ENCODE assay signal across 18 cellular contexts in the genomic region with DNA sequence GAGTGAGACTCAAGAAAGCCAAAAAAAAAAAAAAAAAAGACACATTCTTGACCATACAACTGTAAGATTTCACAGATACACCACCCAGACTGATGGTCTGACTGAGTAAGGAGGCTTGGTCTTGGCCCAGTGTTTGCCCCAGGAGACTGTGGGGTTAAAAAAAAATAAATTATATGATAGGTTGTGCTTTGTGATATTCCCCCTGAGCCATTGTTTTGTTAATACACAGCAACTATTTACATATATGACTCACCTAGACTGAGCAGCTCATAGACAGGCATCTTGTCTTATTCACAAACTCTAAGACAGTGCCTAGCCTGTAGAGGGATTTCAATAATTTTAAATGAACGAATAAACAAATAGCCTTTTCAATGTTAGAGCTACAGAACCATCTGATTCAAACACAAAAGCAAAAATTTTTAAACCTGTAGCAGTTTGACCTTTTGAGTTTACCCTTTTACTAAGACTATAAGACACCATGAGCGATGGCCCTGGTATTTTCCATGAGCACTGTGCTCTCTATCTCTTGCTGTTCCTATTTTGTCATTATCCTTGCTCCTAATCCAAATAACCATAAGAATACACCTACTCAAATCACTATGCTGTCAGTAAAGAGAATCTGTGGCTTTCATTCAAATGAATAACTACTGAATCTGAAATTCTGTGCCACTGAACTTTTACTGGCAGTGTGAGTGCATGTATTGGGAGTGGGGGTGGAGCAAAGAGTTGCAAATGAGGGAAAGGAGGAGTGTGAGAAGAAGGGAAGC.
DNase-seq lines count a peak whose midpoint lies in the region; ATAC-seq lines count a peak whose summit lies in the region.
"Had no signal": no experiment of that assay in that cellular context is flagged by ENCODE, and none has a peak within 500 bp of the region (broad histone marks: within the 10 kb centered on the region; RNA-seq: fewer than 3 reads in every experiment).

No MANE protein-coding gene starts in this region.

- H3K27ac ChIP-seq in ACC112 (ENCODE audit: low read depth, low read length), result peak overlapping the region; percentile 64
- H3K27ac ChIP-seq: cardiac muscle cell, spleen had no signal

- ATAC-seq in HG02885 (IDR thresholded peaks at IDR 0.05; ENCODE audit: poor library complexity, unreplicated experiment) (no peak), left lobe of liver (no peak)
- ATAC-seq: activated T-helper 17 cell treated with anti-CD3 and anti-CD28 coated beads, Interleukin-2, amount 50 U/mL, for 72 hours had no signal

- DNase-seq in HT1080 (ENCODE audit: low read depth), result peak; percentile 29
- peak; percentile 31 for DNase-seq in astrocyte of the hippocampus (ENCODE audit: low read depth, low spot score)
- DNase-seq in glomerular visceral epithelial cell (ENCODE audit: extremely low spot score), result peak; percentile 13
- no peak for DNase-seq in NCI-H446 (lab: John Stamatoyannopoulos, UW)
- DNase-seq in left lobe of liver (ENCODE audit: low spot score), result no peak
- DNase-seq in activated CD4-positive, alpha-beta T cell treated with anti-CD3 and anti-CD28 coated beads for 4 hours, result no peak
- DNase-seq: activated CD4-positive, alpha-beta T cell treated with anti-CD3 and anti-CD28 coated beads, Interleukin-2, amount 10 ng/mL, durations not matched to agents 7 days and 5 days; KBM-7; mesendoderm; NCI-H1436 treated with DMSO at 0.1 percent for 48 hours; NCI-H524; spleen; substantia nigra; T-helper 2 cell had no signal

- peak overlapping the region; percentile 3 for H2AFZ ChIP-seq in ACC112 (ENCODE audit: low read length, unreplicated experiment)

- no peaks in the 10 kb centered on the region for H3K27me3 ChIP-seq in ACC112 (ENCODE audit: insufficient read depth, low read length)
- H3K27me3 ChIP-seq: cardiac muscle cell, spleen had no signal

- H3K4me1 ChIP-seq in ACC112 (ENCODE audit: control insufficient read depth, insufficient read depth, low read length, unreplicated experiment), result peaks cover 35% of the 10 kb centered on the region
- H3K4me1 ChIP-seq: spleen had no signal

- peak overlapping the region; percentile 0; the same call in 1 of the 2 replicates for H3K4me3 ChIP-seq in ACC112 (ENCODE audit: low read depth, low read length)
- H3K4me3 ChIP-seq: cardiac muscle cell, spleen had no signal

- no peaks in the 10 kb centered on the region for H3K36me3 ChIP-seq in ACC112 (ENCODE audit: insufficient read depth, low read length)
- H3K36me3 ChIP-seq: cardiac muscle cell, spleen had no signal

- no peaks in the 10 kb centered on the region for H3K79me2 ChIP-seq in ACC112 (ENCODE audit: control insufficient read depth, insufficient read depth, low read length, unreplicated experiment)

Comparison
In these comparisons a context has a peak if more than half of its experiments do, and no peak if none do; other contexts are left out.
1. DNase-seq: peak in HT1080 (single experiment), astrocyte of the hippocampus (single experiment) and glomerular visceral epithelial cell (single experiment); none in NCI-H446 (0 of 2), left lobe of liver (single experiment) and activated CD4-positive, alpha-beta T cell treated with anti-CD3 and anti-CD28 coated beads for 4 hours (0 of 2).